ENCODE assay signal across 7 cellular contexts in genomic region chr9:138113701-138114325, GRCh38.
DNase-seq lines count a peak whose midpoint lies in the region; FAIRE-seq and TF ChIP-seq lines count a peak whose summit lies in the region.
"Not testable (repeated sequence)": the region's sequence is repeated elsewhere in the genome, so short reads cannot be mapped to it uniquely, and the experiment has no call there.

No MANE protein-coding gene starts in this region.

- H3K4me2 ChIP-seq in H1 (ENCODE audit: insufficient read depth in 1 of 2, low read depth in 2 of 2, low read length in 2 of 2); mesendoderm (ENCODE audit: low read length): not testable (repeated sequence)

- H2BK15ac ChIP-seq in H1 (ENCODE audit: low read length); mesendoderm (replicated peaks; ENCODE audit: low read depth): not testable (repeated sequence)

- H4K8ac ChIP-seq in H1 (ENCODE audit: extremely low read depth, insufficient read depth, low read length); mesendoderm (ENCODE audit: low read depth, low read length): not testable (repeated sequence)

- not testable (repeated sequence) for FAIRE-seq in H1 (lab: Jason Lieb, UNC)

- CTCF ChIA-PET in H1 (lab: Charles Lee; ENCODE audit: partially characterized antibody): not testable (repeated sequence)

- not testable (repeated sequence) for H4K5ac ChIP-seq in H1 (ENCODE audit: insufficient read length, low read depth, low read length); mesendoderm (ENCODE audit: low read length)

- H3K9ac ChIP-seq in H1 (replicated peaks in 1 of 4; ENCODE audit: extremely low read depth in 1 of 4, low read depth in 3 of 4, low read length in 3 of 4); mesendoderm (ENCODE audit: low read length): not testable (repeated sequence)

- not testable (repeated sequence) for H3K23ac ChIP-seq in H1 (ENCODE audit: insufficient read length); mesendoderm (ENCODE audit: low read length)

- not testable (repeated sequence) for H2BK12ac ChIP-seq in H1 (ENCODE audit: low read depth, low read length)

- TF ChIP-seq POLR2A in H1 (IDR thresholded peaks at IDR 0.05; ENCODE audit: control extremely low read depth in 1 of 2, low read depth in 2 of 2, low read length in 2 of 2): not testable (repeated sequence)

- H2BK120ac ChIP-seq in H1 (replicated peaks; ENCODE audit: low read depth, low read length); mesendoderm (ENCODE audit: low read depth, low read length): not testable (repeated sequence)

- TF ChIP-seq RAD21 in H1 (IDR thresholded peaks at IDR 0.05 in 1 of 2, conservative IDR thresholded peaks at IDR 0.05 in 1 of 2; ENCODE audit: low read depth in 2 of 2, low read length in 2 of 2): not testable (repeated sequence)

- not testable (repeated sequence) for H4K91ac ChIP-seq in H1 (replicated peaks; ENCODE audit: insufficient read length, low read length)

- H3K4ac ChIP-seq in H1 (replicated peaks; ENCODE audit: insufficient read length, low read depth, low read length); mesendoderm (ENCODE audit: low read depth, low read length): not testable (repeated sequence)

- H3K4me3 ChIP-seq in H7 (ENCODE audit: insufficient read depth, low read depth, low read length); H1 (ENCODE audit: extremely low read depth in 1 of 4, insufficient read depth in 2 of 4, low read depth in 3 of 4, low read length in 4 of 4); mesendoderm (ENCODE audit: low read length): not testable (repeated sequence)

- TF ChIP-seq EP300 in H1 (IDR thresholded peaks at IDR 0.05; ENCODE audit: borderline replicate concordance in 1 of 2, low read depth in 2 of 2, low read length in 2 of 2): not testable (repeated sequence)

- DNase-seq in DMS 273 (lab: John Stamatoyannopoulos, UW; ENCODE audit: unreplicated experiment): peak; percentile 17
- peak; percentile 21 for DNase-seq in H7
- peak; percentile 26 to 32 for DNase-seq in NCI-H524 (lab: John Stamatoyannopoulos, UW)
- DNase-seq in activated CD8-positive, alpha-beta memory T cell treated with anti-CD3 and anti-CD28 coated beads, Interleukin-2, amount 50 U/mL, for 48 hours: peak; percentile 29
- DNase-seq in H1 (ENCODE audit: low read depth in 1 of 2, low spot score in 2 of 2): not testable (repeated sequence)
- peak; percentile 16 for DNase-seq in mesendoderm
- DNase-seq in stimulated activated CD8-positive, alpha-beta memory T cell treated with anti-CD3 and anti-CD28 coated beads, Interleukin-4, amount 100 ng/mL, for 48 hours: peak; percentile 1

- H2BK20ac ChIP-seq in H1 (ENCODE audit: low read length): not testable (repeated sequence)

- H3K18ac ChIP-seq in H1 (ENCODE audit: extremely low read depth, low read length); mesendoderm (ENCODE audit: low read length): not testable (repeated sequence)

- H4K20me1 ChIP-seq in H1 (replicated peaks in 1 of 2; ENCODE audit: control insufficient read depth in 1 of 2, insufficient read depth in 2 of 2, low read length in 2 of 2): not testable (repeated sequence)

- not testable (repeated sequence) for H3K36me3 ChIP-seq in H7 (replicated peaks; ENCODE audit: control insufficient read depth, insufficient read depth, low read length); H1 (ENCODE audit: control insufficient read depth in 2 of 4, insufficient read depth in 4 of 4, low read length in 3 of 4); mesendoderm (ENCODE audit: control insufficient read depth, insufficient read depth, low read length)

- H2AK5ac ChIP-seq in H1 (ENCODE audit: low read depth, low read length); mesendoderm (ENCODE audit: low read length): not testable (repeated sequence)

- not testable (repeated sequence) for H3K56ac ChIP-seq in H1 (replicated peaks; ENCODE audit: insufficient read length, low read depth, low read length); mesendoderm (ENCODE audit: low read length)

- not testable (repeated sequence) for H2BK5ac ChIP-seq in H1 (ENCODE audit: low read depth, low read length); mesendoderm (ENCODE audit: low read length)

- H3K27ac ChIP-seq in H1 (ENCODE audit: low read depth, low read length); mesendoderm (ENCODE audit: low read depth, low read length): not testable (repeated sequence)

- not testable (repeated sequence) for H3K79me2 ChIP-seq in H1 (ENCODE audit: control insufficient read depth in 1 of 2, insufficient read depth in 2 of 2, low read length in 2 of 2); mesendoderm (ENCODE audit: control insufficient read depth, insufficient read depth, low read length)

- not testable (repeated sequence) for H3K23me2 ChIP-seq in H1 (ENCODE audit: low read depth, low read length)

- TF ChIP-seq CTCF in H1 (IDR thresholded peaks at IDR 0.05; ENCODE audit: control extremely low read depth in 1 of 3, insufficient read depth in 1 of 3, low read depth in 1 of 3, low read length in 3 of 3): peak; percentile 6 to 39 (median 15)

- not testable (repeated sequence) for H3K14ac ChIP-seq in H1 (ENCODE audit: insufficient read length)

- peaks cover 66 to 84% of the 10 kb centered on the region in 2 experiments for H3K9me3 ChIP-seq in H1 (ENCODE audit: insufficient read depth in 2 of 2, low read depth in 1 of 2, low read length in 1 of 2)

- WGBS in H1 (ENCODE audit: extremely low coverage in 1 of 2, insufficient coverage in 1 of 2, insufficient read length in 1 of 2, insufficient replicate concordance in 2 of 2, low coverage in 1 of 2, low lambda C conversion rate in 2 of 2, missing lambda C conversion rate in 1 of 2), 2 experiments: 87% methylated on average over 16 of the region's 23 CpGs; no CpG with 5 or more reads in 1 of the 2 experiments
- WGBS in mesendoderm (ENCODE audit: extremely low coverage, insufficient coverage, low lambda C conversion rate): no CpG with 5 or more reads among the region's 23 CpGs

- H3K79me1 ChIP-seq in H1 (ENCODE audit: low read depth, low read length); mesendoderm (ENCODE audit: low read length): not testable (repeated sequence)

- POLR2A ChIA-PET in H1 (lab: Charles Lee; ENCODE audit: partially characterized antibody): not testable (repeated sequence)

- H3K4me1 ChIP-seq in H1 (replicated peaks in 1 of 4; ENCODE audit: control insufficient read depth in 3 of 4, insufficient read depth in 4 of 4, low read length in 3 of 4); mesendoderm (ENCODE audit: control insufficient read depth, low read depth, low read length): not testable (repeated sequence)

- not testable (repeated sequence) for H2AFZ ChIP-seq in H1 (ENCODE audit: low read length)

- not testable (repeated sequence) for H3K27me3 ChIP-seq in H7 (ENCODE audit: control insufficient read depth, insufficient read depth, low read length); H1 (replicated peaks in 1 of 4; ENCODE audit: control insufficient read depth in 3 of 4, extremely low read depth in 1 of 4, insufficient read depth in 3 of 4, low read length in 3 of 4); mesendoderm (ENCODE audit: insufficient read depth, low read length, poor library complexity)
